In the genomic region with DNA sequence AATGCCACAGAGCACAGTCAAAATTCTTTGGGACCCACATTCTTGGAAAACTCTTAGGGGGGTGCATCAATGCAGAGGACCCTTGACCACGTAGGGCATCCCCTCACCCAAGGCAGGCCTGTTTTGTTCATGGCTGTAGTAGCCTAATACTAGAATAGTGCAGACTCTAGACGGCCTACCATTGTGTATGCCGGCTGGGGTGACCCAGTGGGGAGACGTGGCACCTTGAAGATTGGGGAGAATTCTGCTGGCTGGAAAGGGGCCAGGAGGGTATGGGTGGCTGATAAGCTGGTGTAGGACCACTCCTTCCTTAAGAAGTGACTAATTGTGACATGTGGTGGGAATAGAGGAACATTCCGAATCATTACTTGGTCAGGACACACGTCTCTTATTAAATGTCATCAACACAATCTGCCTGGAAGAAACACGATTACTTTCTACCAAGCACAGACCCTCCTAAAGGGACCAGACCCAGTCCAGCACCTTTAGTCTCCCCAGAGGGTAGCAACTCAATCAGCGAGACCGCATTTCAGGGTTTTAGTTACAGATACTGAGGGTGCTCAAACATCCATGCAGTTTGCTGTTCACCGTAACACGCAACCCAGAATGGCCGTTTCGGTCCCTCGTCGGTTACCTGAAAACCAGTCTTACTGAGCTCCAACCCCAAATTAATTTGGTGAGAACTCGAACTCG, we compare ENCODE assay signal across 8 cellular contexts. TPM values are rescaled to one million over a fixed set of nuclear protein-coding genes. Genes with fewer than 3 reads are reported as not detected.
DNase-seq lines count a peak whose midpoint lies in the region; ATAC-seq and TF ChIP-seq lines count a peak whose summit lies in the region.

No MANE protein-coding gene starts in this region.

- H3K4me1 ChIP-seq in right lobe of liver (peaks cover 0 to 17% (median 6%) of the 10 kb centered on the region in 4 donors), tibial artery (peaks cover 0 to 25% (median 17%) of the 10 kb centered on the region in 4 donors)

- peaks cover 6% of the 10 kb centered on the region for H3K9me3 Mint-ChIP-seq in activated naive CD4-positive, alpha-beta T cell treated with anti-CD3 and anti-CD28 coated beads for 36 hours

- peak overlapping the region; percentile 80 to 97 (median 94) for H3K4me3 ChIP-seq in right lobe of liver
- peak overlapping the region; percentile 66 to 89 for H3K4me3 ChIP-seq in tibial artery

- TF ChIP-seq CTCF in right lobe of liver (IDR thresholded peaks at IDR 0.05) (no peak), tibial artery (IDR thresholded peaks at IDR 0.05) (no peak)

- no peaks in the 10 kb centered on the region for H3K36me3 ChIP-seq in right lobe of liver
- no peaks in the 10 kb centered on the region for H3K36me3 ChIP-seq in tibial artery

- intact Hi-C loops in activated naive CD4-positive, alpha-beta T cell treated with anti-CD3 and anti-CD28 coated beads for 36 hours (cut with micrococcal nuclease): loop anchor here (5.0 kb wide), 1 partner anchor 333 kb away; the partner anchor contains the start of gene MTMR10
- intact Hi-C loops in right lobe of liver (cut with DNase I) (loop anchor here in 1 of 2 donors (10.0 kb wide), 1 partner anchor 110 kb away; no protein-coding TSS in a partner anchor), tibial artery (cut with DNase I; ENCODE audit: low total_unique reads) (loop anchor here (5.0 kb wide), 1 partner anchor 108 kb away; no protein-coding TSS in a partner anchor)

- no peak for ATAC-seq in right lobe of liver
- no peak for ATAC-seq in GM18511 (IDR thresholded peaks at IDR 0.05; ENCODE audit: unreplicated experiment)

- peak overlapping the region; percentile 96 for H3K27ac ChIP-seq in angular gyrus (ENCODE audit: low read depth, low read length)
- H3K27ac ChIP-seq in right lobe of liver: peak overlapping the region; percentile 95 to 97 (median 96)
- peak overlapping the region; percentile 91 to 98 for H3K27ac ChIP-seq in tibial artery

- CTCF ChIA-PET in activated naive CD4-positive, alpha-beta T cell treated with anti-CD3 and anti-CD28 coated beads for 36 hours (lab: Charles Lee): interaction anchor here (0.9 to 1.9 kb wide), 5 partner anchors 20 to 110 kb away, joined by 3 to 7 read pairs (median 5); no protein-coding TSS in a partner anchor

- peak overlapping the region; percentile 87 for H3K4me3 Mint-ChIP-seq in activated naive CD4-positive, alpha-beta T cell treated with anti-CD3 and anti-CD28 coated beads for 36 hours

- 70% methylated on average over 7 of the region's 17 CpGs for WGBS in right lobe of liver (ENCODE audit: insufficient coverage, low coverage, low lambda C conversion rate, missing lambda C conversion rate)

- H3K9me3 ChIP-seq in right lobe of liver: no peaks in the 10 kb centered on the region
- H3K9me3 ChIP-seq in tibial artery: no peaks in the 10 kb centered on the region

- H3K36me3 Mint-ChIP-seq in activated naive CD4-positive, alpha-beta T cell treated with anti-CD3 and anti-CD28 coated beads for 36 hours (ENCODE audit: low read depth): peaks cover 4% of the 10 kb centered on the region

- H3K27ac Mint-ChIP-seq in activated naive CD4-positive, alpha-beta T cell treated with anti-CD3 and anti-CD28 coated beads for 36 hours: peak overlapping the region; percentile 85

- no peaks in the 10 kb centered on the region for H3K27me3 Mint-ChIP-seq in activated naive CD4-positive, alpha-beta T cell treated with anti-CD3 and anti-CD28 coated beads for 36 hours (ENCODE audit: low read depth)

- peaks cover 20% of the 10 kb centered on the region for H3K4me1 Mint-ChIP-seq in activated naive CD4-positive, alpha-beta T cell treated with anti-CD3 and anti-CD28 coated beads for 36 hours (ENCODE audit: low read depth)

- H3K27me3 ChIP-seq in right lobe of liver: no peaks in the 10 kb centered on the region
- no peaks in the 10 kb centered on the region for H3K27me3 ChIP-seq in tibial artery

- no peak for TF ChIP-seq POLR2A in right lobe of liver (IDR thresholded peaks at IDR 0.05)

- no peak for DNase-seq in activated naive CD4-positive, alpha-beta T cell treated with anti-CD3 and anti-CD28 coated beads for 36 hours
- no peak for DNase-seq in activated naive CD4-positive, alpha-beta T cell (lab: John Stamatoyannopoulos, UW)
- DNase-seq in right lobe of liver (peak; percentile 25 to 52 (median 48)), tibial artery (no peak), NCI-H524 treated with DMSO at 0.1 percent for 48 hours (lab: John Stamatoyannopoulos, UW) (no peak), pons (ENCODE audit: low spot score) (no peak)

RNA-seq across cellular contexts. Expression of gene KLF13, which starts 1.8 kb away (rescaled TPM):
- 100 to 1,000 TPM; 115 to 121 TPM for total RNA-seq in activated naive CD4-positive, alpha-beta T cell treated with anti-CD3 and anti-CD28 coated beads for 36 hours
- 10 to 100 TPM; 22.7 to 66.2 (median 28.5) TPM for total RNA-seq in right lobe of liver

Comparison
In these comparisons a context has a peak if more than half of its experiments do, and no peak if none do; other contexts are left out.
1. DNase-seq: peak in right lobe of liver (3 of 3); none in activated naive CD4-positive, alpha-beta T cell treated with anti-CD3 and anti-CD28 coated beads for 36 hours (single experiment), activated naive CD4-positive, alpha-beta T cell (0 of 4), tibial artery (0 of 2), NCI-H524 treated with DMSO at 0.1 percent for 48 hours (single experiment) and pons (single experiment).
2. Peak in every context shown above with its lines, with median percentiles within 50 percentile points of each other: H3K27ac ChIP-seq.